ENCODE assay signal across 22 cellular contexts in genomic region chr12:103936679-103937078, GRCh38. TPM values are rescaled to one million over a fixed set of nuclear protein-coding genes. Genes with fewer than 3 reads are reported as not detected.
DNase-seq lines count a peak whose midpoint lies in the region; ATAC-seq and TF ChIP-seq lines count a peak whose summit lies in the region.
"Had no signal": no experiment of that assay in that cellular context is flagged by ENCODE, and none has a peak within 500 bp of the region (broad histone marks: within the 10 kb centered on the region; RNA-seq: fewer than 3 reads in every experiment).

No MANE protein-coding gene starts in this region.

- no peak overlapping the region for H3K14ac ChIP-seq in IMR-90 (replicated peaks; ENCODE audit: low read depth, low read length)

- H2BK20ac ChIP-seq in IMR-90 (ENCODE audit: low read depth, low read length): no peak overlapping the region

- H3K9ac ChIP-seq in IMR-90 (ENCODE audit: low read depth, low read length): no peak overlapping the region

- peaks cover 45% of the 10 kb centered on the region for H3K36me3 ChIP-seq in IMR-90 (ENCODE audit: control insufficient read depth, insufficient read depth, low read length)

- intact Hi-C loops in activated CD4-positive, alpha-beta T cell treated with anti-CD3 and anti-CD28 coated beads for 36 hours (cut with DNase I, micrococcal nuclease): no loop called here
- intact Hi-C loops in IMR-90 (cut with micrococcal nuclease): no loop called here

- no CpG with 5 or more reads among the region's 3 CpGs for WGBS in IMR-90 (ENCODE audit: extremely low coverage in 2 of 2, insufficient read length in 1 of 2), 2 experiments

- no peak overlapping the region for H2AK9ac ChIP-seq in IMR-90 (replicated peaks; ENCODE audit: low read depth, low read length, poor library complexity)

- H3K4me2 ChIP-seq in IMR-90 (ENCODE audit: low read depth, low read length): no peak overlapping the region

- no peak for ATAC-seq in activated CD4-positive, alpha-beta T cell treated with anti-CD3 and anti-CD28 coated beads for 36 hours
- ATAC-seq in IMR-90 (ENCODE audit: low read depth) (no peak), GM18858 (IDR thresholded peaks at IDR 0.05; ENCODE audit: unreplicated experiment) (no peak)
- no peak for ATAC-seq in activated CD8-positive, alpha-beta T cell treated with anti-CD3 and anti-CD28 coated beads, Interleukin-2, amount 10 ng/mL, durations not matched to agents 7 days and 5 days

- H2BK15ac ChIP-seq in IMR-90 (ENCODE audit: low read depth, low read length): no peak overlapping the region

- peaks cover 2% of the 10 kb centered on the region; the same call in 1 of the 2 replicates for H3K4me1 ChIP-seq in IMR-90 (ENCODE audit: control insufficient read depth, insufficient read depth, low read length)

- no peak overlapping the region for H4K8ac ChIP-seq in IMR-90 (ENCODE audit: low read depth in 2 of 2, low read length in 2 of 2)

- H3K9me3 Mint-ChIP-seq in activated CD4-positive, alpha-beta T cell treated with anti-CD3 and anti-CD28 coated beads for 36 hours (ENCODE audit: low read depth): no peaks in the 10 kb centered on the region
- H3K9me3 Mint-ChIP-seq in activated CD8-positive, alpha-beta T cell treated with anti-CD3 and anti-CD28 coated beads, Interleukin-2, amount 10 ng/mL, durations not matched to agents 7 days and 5 days (ENCODE audit: insufficient read depth): no peaks in the 10 kb centered on the region
- H3K9me3 Mint-ChIP-seq in neural crest cell: no peaks in the 10 kb centered on the region
- H3K9me3 Mint-ChIP-seq: activated naive CD4-positive, alpha-beta T cell treated with anti-CD3 and anti-CD28 coated beads, Interleukin-2, amount 50 U/mL, for 72 hours; activated T-cell treated with anti-CD3 and anti-CD28 coated beads, Interleukin-2, amount 50 U/mL, for 72 hours; central memory CD8-positive, alpha-beta T cell had no signal

- no peak overlapping the region for H3K4ac ChIP-seq in IMR-90 (ENCODE audit: low read depth, low read length)

- peaks cover 34 to 56% of the 10 kb centered on the region in 2 experiments for H3K79me1 ChIP-seq in IMR-90 (ENCODE audit: low read depth in 1 of 2, low read length in 2 of 2)

- peaks cover 63% of the 10 kb centered on the region for H3K4me1 Mint-ChIP-seq in activated CD4-positive, alpha-beta T cell treated with anti-CD3 and anti-CD28 coated beads for 36 hours
- H3K4me1 Mint-ChIP-seq in activated CD8-positive, alpha-beta T cell treated with anti-CD3 and anti-CD28 coated beads, Interleukin-2, amount 10 ng/mL, durations not matched to agents 7 days and 5 days (ENCODE audit: low read depth): peaks cover 52% of the 10 kb centered on the region
- H3K4me1 Mint-ChIP-seq in neural crest cell: peaks cover 34% of the 10 kb centered on the region

- no peak for DNase-seq in activated CD4-positive, alpha-beta T cell treated with anti-CD3 and anti-CD28 coated beads for 36 hours
- no peak for DNase-seq in activated CD4-positive, alpha-beta T cell treated with anti-CD3 and anti-CD28 coated beads, Interleukin-2, amount 50 U/mL, for 1 hour
- DNase-seq in IMR-90: no peak
- no peak for DNase-seq in activated CD8-positive, alpha-beta T cell treated with anti-CD3 and anti-CD28 coated beads, Interleukin-2, amount 10 ng/mL, durations not matched to agents 7 days and 5 days
- DNase-seq in neural crest cell (ENCODE audit: low read depth, low spot score): no peak
- no peak for DNase-seq in KG1 (lab: John Stamatoyannopoulos, UW)
- DNase-seq in activated gamma-delta T cell treated with Interleukin-2 at 50 U/mL for 16 hours: no peak
- DNase-seq: 8988T; activated T-cell treated with anti-CD3 and anti-CD28 coated beads, Interleukin-2, amount 50 U/mL, for 72 hours; AML-193; dorsolateral prefrontal cortex; MG63; NCI-H1417 treated with DMSO at 0.1 percent for 48 hours; SHP77; sigmoid colon; stimulated activated CD4-positive, alpha-beta T cell treated with anti-CD3 and anti-CD28 coated beads, Interleukin-15, amount 100 ng/mL, for 24 hours; SW 1271; transverse colon had no signal

- TF ChIP-seq CTCF in IMR-90 (conservative IDR thresholded peaks at IDR 0.05; ENCODE audit: low read depth, low read length) (no peak), neural crest cell (conservative IDR thresholded peaks at IDR 0.05) (no peak)

- peaks cover 81% of the 10 kb centered on the region for H3K36me3 Mint-ChIP-seq in activated CD4-positive, alpha-beta T cell treated with anti-CD3 and anti-CD28 coated beads for 36 hours (ENCODE audit: low read depth)
- H3K36me3 Mint-ChIP-seq in activated CD8-positive, alpha-beta T cell treated with anti-CD3 and anti-CD28 coated beads, Interleukin-2, amount 10 ng/mL, durations not matched to agents 7 days and 5 days (ENCODE audit: low read depth): peaks cover 89% of the 10 kb centered on the region
- peaks cover 13% of the 10 kb centered on the region for H3K36me3 Mint-ChIP-seq in neural crest cell (ENCODE audit: low read depth)

- no peak overlapping the region for H2AFZ ChIP-seq in IMR-90 (replicated peaks; ENCODE audit: low read length, poor library complexity)

- in situ Hi-C loops in IMR-90 (cut with MboI; ENCODE audit: low sequenced_read_pairs): loop anchor here (10.0 kb wide), 1 partner anchor 162 kb away; no protein-coding TSS in a partner anchor

- no peaks in the 10 kb centered on the region for H3K27me3 ChIP-seq in IMR-90 (ENCODE audit: control insufficient read depth, insufficient read depth, low read length)
- H3K27me3 ChIP-seq: dorsolateral prefrontal cortex, MG63, sigmoid colon, transverse colon had no signal

- no peak for TF ChIP-seq RAD21 in IMR-90 (IDR thresholded peaks at IDR 0.05; ENCODE audit: low read length)

- no peaks in the 10 kb centered on the region for H3K9me1 ChIP-seq in IMR-90 (ENCODE audit: insufficient read depth, low read length)

- peak overlapping the region; percentile 65 for H3K27ac Mint-ChIP-seq in activated CD4-positive, alpha-beta T cell treated with anti-CD3 and anti-CD28 coated beads for 36 hours
- H3K27ac Mint-ChIP-seq in activated CD8-positive, alpha-beta T cell treated with anti-CD3 and anti-CD28 coated beads, Interleukin-2, amount 10 ng/mL, durations not matched to agents 7 days and 5 days: peak overlapping the region; percentile 2
- H3K27ac Mint-ChIP-seq in neural crest cell (ENCODE audit: unreplicated experiment): no peak overlapping the region
- H3K27ac Mint-ChIP-seq: progenitor cell of endocrine pancreas had no signal

- CTCF ChIA-PET in activated CD4-positive, alpha-beta T cell treated with anti-CD3 and anti-CD28 coated beads for 36 hours (lab: Charles Lee): interaction anchor here (0.8 to 1.7 kb wide), 8 partner anchors 9 to 188 kb away, joined by 3 to 6 read pairs (median 4); partner anchors contain the start of gene TDG
- CTCF ChIA-PET in IMR-90 (lab: Yijun Ruan, JAX): interaction anchor here (0.9 kb wide), 1 partner anchor 13 kb away, joined by 3 read pairs; no protein-coding TSS in a partner anchor
- CTCF ChIA-PET in activated CD8-positive, alpha-beta T cell treated with anti-CD3 and anti-CD28 coated beads, Interleukin-2, amount 10 ng/mL, durations not matched to agents 7 days and 5 days (lab: Charles Lee): interaction anchor here (0.7 to 2.5 kb wide), 8 partner anchors 7 to 172 kb away, joined by 3 to 8 read pairs (median 5); no protein-coding TSS in a partner anchor

- H2BK120ac ChIP-seq in IMR-90 (ENCODE audit: low read depth, low read length): no peak overlapping the region

- H4K5ac ChIP-seq in IMR-90 (ENCODE audit: low read depth, low read length): no peak overlapping the region

- H4K91ac ChIP-seq in IMR-90 (ENCODE audit: insufficient read depth, low read depth, low read length): no peak overlapping the region

- no peak overlapping the region for H3K4me3 ChIP-seq in IMR-90 (ENCODE audit: insufficient read depth, low read depth, low read length)
- H3K4me3 ChIP-seq: dorsolateral prefrontal cortex, MG63, sigmoid colon, transverse colon had no signal

- H4K20me1 ChIP-seq in IMR-90 (ENCODE audit: insufficient read depth, low read length): peaks cover 31% of the 10 kb centered on the region

- POLR2A ChIA-PET in activated CD4-positive, alpha-beta T cell treated with anti-CD3 and anti-CD28 coated beads for 36 hours (lab: Charles Lee): no interaction called here
- POLR2A ChIA-PET in IMR-90 (lab: Charles Lee; ENCODE audit: unreplicated experiment): interaction anchor here (0.6 kb wide), 2 partner anchors 81 to 1671 kb away, joined by 4 to 11 read pairs; no protein-coding TSS in a partner anchor
- POLR2A ChIA-PET in activated CD8-positive, alpha-beta T cell treated with anti-CD3 and anti-CD28 coated beads, Interleukin-2, amount 10 ng/mL, durations not matched to agents 7 days and 5 days (lab: Charles Lee): interaction anchor here (0.8 to 2.2 kb wide), 2 partner anchors 11 to 29 kb away, joined by 3 to 9 read pairs; partner anchors contain the start of gene TDG

- H3K27me3 Mint-ChIP-seq in activated CD4-positive, alpha-beta T cell treated with anti-CD3 and anti-CD28 coated beads for 36 hours: no peaks in the 10 kb centered on the region
- no peaks in the 10 kb centered on the region for H3K27me3 Mint-ChIP-seq in activated CD8-positive, alpha-beta T cell treated with anti-CD3 and anti-CD28 coated beads, Interleukin-2, amount 10 ng/mL, durations not matched to agents 7 days and 5 days (ENCODE audit: low read depth)
- no peaks in the 10 kb centered on the region for H3K27me3 Mint-ChIP-seq in neural crest cell (ENCODE audit: low read depth)
- H3K27me3 Mint-ChIP-seq: central memory CD8-positive, alpha-beta T cell; progenitor cell of endocrine pancreas had no signal

- H2BK5ac ChIP-seq in IMR-90 (ENCODE audit: low read depth, low read length, poor library complexity, severe bottlenecking): no peak overlapping the region

- no peak overlapping the region for H3K18ac ChIP-seq in IMR-90 (ENCODE audit: low read depth, low read length)

- no peak overlapping the region for H3K27ac ChIP-seq in IMR-90 (ENCODE audit: insufficient read depth, low read length)
- H3K27ac ChIP-seq: sigmoid colon, transverse colon had no signal

- H3K9me3 ChIP-seq in IMR-90 (ENCODE audit: control insufficient read depth, insufficient read depth, low read length): no peaks in the 10 kb centered on the region
- H3K9me3 ChIP-seq: MG63, sigmoid colon, transverse colon had no signal

- dilution Hi-C loops in IMR-90 (cut with HindIII; ENCODE audit: low sequenced_read_pairs, unreplicated experiment): no loop called here

- H2AK5ac ChIP-seq in IMR-90 (ENCODE audit: low read depth, low read length): no peak overlapping the region

- BruUV-seq in IMR-90 (replicated peaks; lab: Mats Ljungman, UMichigan): no TSS peak

- H3K23ac ChIP-seq in IMR-90 (ENCODE audit: low read depth, low read length): 0 out of 2 replicates have a peak overlapping the region, but pooled peaks have one; percentile 32

- no peak overlapping the region; the same call in 1 of the 2 replicates for H3K56ac ChIP-seq in IMR-90 (ENCODE audit: extremely low read depth, insufficient read depth, low read length)

- no peak overlapping the region for H3K4me3 Mint-ChIP-seq in activated CD4-positive, alpha-beta T cell treated with anti-CD3 and anti-CD28 coated beads for 36 hours
- H3K4me3 Mint-ChIP-seq in activated CD8-positive, alpha-beta T cell treated with anti-CD3 and anti-CD28 coated beads, Interleukin-2, amount 10 ng/mL, durations not matched to agents 7 days and 5 days: no peak overlapping the region
- peak overlapping the region; percentile 47 for H3K4me3 Mint-ChIP-seq in neural crest cell
- H3K4me3 Mint-ChIP-seq: central memory CD8-positive, alpha-beta T cell had no signal

- no peak for TF ChIP-seq POLR2A in IMR-90 (IDR thresholded peaks at IDR 0.05; ENCODE audit: low read depth, low read length)

RNA-seq across cellular contexts. Expression of gene HSP90B1, which starts 6.5 kb away (rescaled TPM):
- 100 to 1,000 TPM; 384 to 394 TPM for total RNA-seq in activated CD4-positive, alpha-beta T cell treated with anti-CD3 and anti-CD28 coated beads for 36 hours
- total RNA-seq in IMR-90 (2012; rRNA removed) (398 and 587 TPM in 2 replicates), neural crest cell (566 and 570 TPM in 2 replicates)
- polyA plus RNA-seq in IMR-90 (2012; rRNA removed): 686 and 765 TPM in 2 replicates
- 62.7 and 145 TPM in 2 replicates for polyA plus RNA-seq in IMR-90 (2012; cell fraction: cytosol; rRNA removed)
- 32.5 and 474 TPM in 2 replicates for polyA plus RNA-seq in IMR-90 (2012; cell fraction: nucleus; rRNA removed; ENCODE audit: low replicate concordance)
- 100 to 1,000 TPM; 336 to 343 TPM for total RNA-seq in activated CD8-positive, alpha-beta T cell treated with anti-CD3 and anti-CD28 coated beads, Interleukin-2, amount 10 ng/mL, durations not matched to agents 7 days and 5 days

RNA-seq across cellular contexts. Expression of gene TDG, which starts 29.0 kb away (rescaled TPM):
- 10 to 100 TPM; 35.4 to 37.2 TPM for total RNA-seq in activated CD4-positive, alpha-beta T cell treated with anti-CD3 and anti-CD28 coated beads for 36 hours
- total RNA-seq in IMR-90 (2012; rRNA removed) (14.0 and 24.2 TPM in 2 replicates), neural crest cell (53.0 and 57.1 TPM in 2 replicates)
- 11.5 and 14.7 TPM in 2 replicates for polyA plus RNA-seq in IMR-90 (2012; rRNA removed)
- polyA plus RNA-seq in IMR-90 (2012; cell fraction: cytosol; rRNA removed): 2.8 and 3.1 TPM in 2 replicates
- 3.7 and 20.5 TPM in 2 replicates for polyA plus RNA-seq in IMR-90 (2012; cell fraction: nucleus; rRNA removed; ENCODE audit: low replicate concordance)
- 10 to 100 TPM; 33.5 to 37.7 TPM for total RNA-seq in activated CD8-positive, alpha-beta T cell treated with anti-CD3 and anti-CD28 coated beads, Interleukin-2, amount 10 ng/mL, durations not matched to agents 7 days and 5 days
